Comparison of ENCODE assay signal across 8 cellular contexts in the genomic region with DNA sequence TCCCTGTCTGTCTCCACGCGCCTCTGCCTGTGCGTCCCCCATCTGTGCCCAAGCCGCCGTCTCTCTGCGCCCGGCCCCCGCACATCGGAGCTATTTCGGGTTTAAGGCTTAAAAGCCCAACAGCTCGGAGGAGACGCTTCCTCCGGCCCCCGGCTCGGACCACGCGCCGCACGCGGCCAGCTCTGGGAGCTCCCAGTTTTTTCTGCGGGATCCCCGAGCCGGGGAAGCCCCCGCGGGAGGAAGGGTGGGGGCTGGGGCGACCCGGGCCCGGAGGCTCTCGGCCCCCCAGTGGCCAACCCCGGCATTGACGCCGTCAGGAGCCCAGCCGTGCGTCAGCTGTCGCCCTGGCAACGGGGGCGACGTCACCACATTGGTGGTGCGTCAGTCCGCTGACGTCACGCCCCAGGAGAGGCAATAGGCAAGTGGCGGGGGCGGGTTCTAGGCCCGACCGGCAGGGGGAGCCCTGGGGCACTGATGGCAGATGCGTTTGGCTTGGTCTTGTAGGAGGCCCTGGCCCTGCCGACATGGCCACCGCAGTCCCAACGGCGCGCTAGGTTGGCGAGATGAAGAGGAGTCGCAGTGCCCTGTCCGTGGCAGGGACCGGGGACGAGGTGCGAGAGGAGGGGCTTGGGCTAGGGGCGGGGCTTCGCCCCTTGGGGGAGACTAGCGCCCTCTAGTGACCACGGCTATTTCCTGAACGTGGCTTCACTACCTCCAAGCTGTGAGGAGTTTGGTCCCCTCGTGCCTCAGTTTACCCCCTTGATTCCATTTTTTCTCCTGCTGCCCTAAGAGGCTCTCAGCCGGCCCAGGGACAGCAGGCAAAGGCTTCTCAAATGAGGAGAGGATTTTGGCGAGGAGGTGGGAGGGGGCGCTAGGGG. TPM values are rescaled to one million over a fixed set of nuclear protein-coding genes. Genes with fewer than 3 reads are reported as not detected.
DNase-seq lines count a peak whose midpoint lies in the region; ATAC-seq and TF ChIP-seq lines count a peak whose summit lies in the region.

No MANE protein-coding gene starts in this region.

- peaks cover 11% of the 10 kb centered on the region for H3K27me3 ChIP-seq in CD4-positive, CD25-positive, alpha-beta regulatory T cell (ENCODE audit: control insufficient read depth, insufficient read depth, low read length)
- H3K27me3 ChIP-seq in OCI-LY3 (ENCODE audit: low read depth, low read length) (peaks cover 37% of the 10 kb centered on the region), muscle layer of duodenum (ENCODE audit: low read depth, low read length) (peaks cover 39% of the 10 kb centered on the region)

- TF ChIP-seq CTCF in OCI-LY3 (IDR thresholded peaks at IDR 0.05; ENCODE audit: low read depth, low read length), result peak; percentile 85

- H2AFZ ChIP-seq in OCI-LY3 (ENCODE audit: low read depth, low read length), result peak overlapping the region; percentile 63

- H3K9me3 Mint-ChIP-seq in CD4-positive, CD25-positive, alpha-beta regulatory T cell, result peaks cover 0 to 6% (median 0%) of the 10 kb centered on the region in 7 donors

- H3K27ac Mint-ChIP-seq in CD4-positive, CD25-positive, alpha-beta regulatory T cell, result peak overlapping the region; percentile 95 to 97 (median 96)

- H3K36me3 ChIP-seq in CD4-positive, CD25-positive, alpha-beta regulatory T cell (ENCODE audit: control insufficient read depth, insufficient read depth, low read length), result no peaks in the 10 kb centered on the region
- H3K36me3 ChIP-seq in OCI-LY3 (replicated peaks; ENCODE audit: low read depth, low read length) (no peaks in the 10 kb centered on the region), muscle layer of duodenum (ENCODE audit: control insufficient read depth in 1 of 2, insufficient read depth in 2 of 2, low read length in 2 of 2) (no peaks in the 10 kb centered on the region)

- peak overlapping the region; percentile 59 for H3K4me2 ChIP-seq in OCI-LY3 (ENCODE audit: low read length)

- H3K27me3 Mint-ChIP-seq in CD4-positive, CD25-positive, alpha-beta regulatory T cell, result peaks cover 42% of the 10 kb centered on the region

- no peaks in the 10 kb centered on the region for H3K9me3 ChIP-seq in CD4-positive, CD25-positive, alpha-beta regulatory T cell (ENCODE audit: control insufficient read depth in 2 of 2, low read length in 2 of 2)
- H3K9me3 ChIP-seq in OCI-LY3 (ENCODE audit: insufficient read depth, low read length) (no peaks in the 10 kb centered on the region), muscle layer of duodenum (ENCODE audit: control insufficient read depth in 1 of 2, low read length in 2 of 2) (no peaks in the 10 kb centered on the region)

- peak overlapping the region; percentile 50 for H3K9ac ChIP-seq in OCI-LY3 (ENCODE audit: low read length)

- peak; percentile 42 for TF ChIP-seq POLR2A in erythroblast (IDR thresholded peaks at IDR 0.05; ENCODE audit: low read length)

- peak overlapping the region; percentile 47 to 82 (median 78) for H3K4me3 Mint-ChIP-seq in CD4-positive, CD25-positive, alpha-beta regulatory T cell

- peak overlapping the region; percentile 73 for H3K27ac ChIP-seq in CD4-positive, CD25-positive, alpha-beta regulatory T cell (ENCODE audit: insufficient read depth, low read length, poor library complexity, severe bottlenecking)
- peak overlapping the region; percentile 8; the same call in 1 of the 2 replicates for H3K27ac ChIP-seq in OCI-LY3 (ENCODE audit: low read length)
- no peak overlapping the region for H3K27ac ChIP-seq in muscle layer of duodenum (ENCODE audit: low read length)

- peaks cover 6 to 63% (median 35%) of the 10 kb centered on the region in 4 donors for H3K4me1 Mint-ChIP-seq in CD4-positive, CD25-positive, alpha-beta regulatory T cell

- H3K36me3 Mint-ChIP-seq in CD4-positive, CD25-positive, alpha-beta regulatory T cell, result no peaks in the 10 kb centered on the region

- peaks cover 64% of the 10 kb centered on the region for H3K4me1 ChIP-seq in CD4-positive, CD25-positive, alpha-beta regulatory T cell (ENCODE audit: control insufficient read depth, insufficient read depth, low read length, poor library complexity, severe bottlenecking)
- H3K4me1 ChIP-seq in OCI-LY3 (ENCODE audit: low read length) (peaks cover 42% of the 10 kb centered on the region), muscle layer of duodenum (ENCODE audit: control insufficient read depth in 1 of 2, insufficient read depth in 2 of 2, low read length in 2 of 2) (peaks cover 0 to 40% of the 10 kb centered on the region in 2 donors)

- H3K79me2 ChIP-seq in OCI-LY3 (ENCODE audit: low read length), result no peaks in the 10 kb centered on the region

- ATAC-seq in CD4-positive, CD25-positive, alpha-beta regulatory T cell (ENCODE audit: low read depth in 2 of 2), result peak; percentile 66 to 72
- ATAC-seq in GM19372 (IDR thresholded peaks at IDR 0.05; ENCODE audit: low read depth, unreplicated experiment), result peak; percentile 75

- H4K20me1 ChIP-seq in OCI-LY3 (ENCODE audit: insufficient read depth, low read length), result no peaks in the 10 kb centered on the region

- H3K4me3 ChIP-seq in CD4-positive, CD25-positive, alpha-beta regulatory T cell (ENCODE audit: low read depth, low read length), result peak overlapping the region; percentile 59
- peak overlapping the region; percentile 73 for H3K4me3 ChIP-seq in OCI-LY3 (ENCODE audit: low read length)
- peak overlapping the region; percentile 16 to 54 for H3K4me3 ChIP-seq in muscle layer of duodenum (ENCODE audit: low read depth in 1 of 2, low read length in 2 of 2)

- peak; percentile 89 to 96 (median 96) for DNase-seq in CD4-positive, CD25-positive, alpha-beta regulatory T cell
- peak; percentile 77 for DNase-seq in HT1080 (ENCODE audit: low read depth)
- DNase-seq in activated T-cell treated with anti-CD3 and anti-CD28 coated beads for 24 hours (ENCODE audit: low read depth), result peak; percentile 90
- DNase-seq in erythroblast (lab: John Stamatoyannopoulos, UW), result peak; percentile 97 to 99
- peak; percentile 82 to 83 for DNase-seq in stimulated activated CD8-positive, alpha-beta memory T cell treated with anti-CD3 and anti-CD28 coated beads, Interleukin-7, amount 100 ng/mL, for 1 hour (ENCODE audit: low read depth in 2 of 2)

RNA-seq across cellular contexts. Expression of gene PDE4A, which starts 3.7 kb away (rescaled TPM):
- total RNA-seq in CD4-positive, CD25-positive, alpha-beta regulatory T cell, result 16.6 TPM
- polyA plus RNA-seq in CD4-positive, CD25-positive, alpha-beta regulatory T cell, result 1 to 10 TPM in 3 of 4 donors, under 1 TPM in 1; 0.86 to 4.2 (median 3.5) TPM
- total RNA-seq in HT1080 (2014; rRNA removed; shearing (Covaris generic)), result 3.9 and 9.2 TPM in 2 replicates
- polyA plus RNA-seq in HT1080 (2015; cell fraction: cytosol; rRNA removed), result 4.4 and 5.0 TPM in 2 replicates
- 3.2 and 4.1 TPM in 2 replicates for polyA plus RNA-seq in HT1080 (2015; cell fraction: nucleus; rRNA removed)

RNA-seq across cellular contexts. Expression of gene CDC37, which starts 13.3 kb away (rescaled TPM):
- 229 TPM for total RNA-seq in CD4-positive, CD25-positive, alpha-beta regulatory T cell
- polyA plus RNA-seq in CD4-positive, CD25-positive, alpha-beta regulatory T cell, result 10 to 100 TPM; 53.4 to 69.9 (median 61.0) TPM
- total RNA-seq in HT1080 (2014; rRNA removed; shearing (Covaris generic)), result 526 and 530 TPM in 2 replicates
- polyA plus RNA-seq in HT1080 (2015; cell fraction: cytosol; rRNA removed), result 401 and 453 TPM in 2 replicates
- 647 and 774 TPM in 2 replicates for polyA plus RNA-seq in HT1080 (2015; cell fraction: nucleus; rRNA removed)

RNA-seq across cellular contexts. Expression of gene TYK2, which starts 36.2 kb away (rescaled TPM):
- 304 TPM for total RNA-seq in CD4-positive, CD25-positive, alpha-beta regulatory T cell
- polyA plus RNA-seq in CD4-positive, CD25-positive, alpha-beta regulatory T cell, result 10 to 100 TPM; 50.3 to 58.3 (median 53.9) TPM
- total RNA-seq in HT1080 (2014; rRNA removed; shearing (Covaris generic)), result 64.3 and 80.5 TPM in 2 replicates
- 36.4 and 44.1 TPM in 2 replicates for polyA plus RNA-seq in HT1080 (2015; cell fraction: cytosol; rRNA removed)
- 188 and 202 TPM in 2 replicates for polyA plus RNA-seq in HT1080 (2015; cell fraction: nucleus; rRNA removed)
